Comparison of ENCODE assay signal across 12 cellular contexts in the genomic region with DNA sequence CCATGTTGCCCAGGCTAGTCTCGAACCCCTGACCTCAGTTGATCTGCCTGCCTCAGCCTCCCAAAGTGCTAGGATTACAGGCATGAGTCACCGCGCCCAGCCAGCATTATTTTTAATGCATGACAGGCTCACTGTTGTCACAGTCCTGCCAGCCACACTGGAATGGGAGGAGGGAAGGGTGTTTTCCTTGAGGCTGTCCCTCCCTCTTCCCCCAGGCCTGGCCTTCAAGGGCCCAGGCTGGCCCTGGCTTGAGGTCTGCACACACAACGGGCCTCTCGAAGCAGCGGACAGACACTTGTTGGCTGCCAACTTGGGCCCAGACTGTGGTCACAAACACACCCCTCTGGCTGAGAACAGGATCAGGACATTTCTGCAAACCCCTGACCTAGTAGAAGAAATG. TPM values are rescaled to one million over a fixed set of nuclear protein-coding genes. Genes with fewer than 3 reads are reported as not detected.
DNase-seq lines count a peak whose midpoint lies in the region; ATAC-seq and TF ChIP-seq lines count a peak whose summit lies in the region.
"Had no signal": no experiment of that assay in that cellular context is flagged by ENCODE, and none has a peak within 500 bp of the region (broad histone marks: within the 10 kb centered on the region; RNA-seq: fewer than 3 reads in every experiment).

No MANE protein-coding gene starts in this region.

- no peaks in the 10 kb centered on the region for H3K27me3 Mint-ChIP-seq in chondrocyte (ENCODE audit: low read depth)
- no peaks in the 10 kb centered on the region for H3K27me3 Mint-ChIP-seq in activated naive CD4-positive, alpha-beta T cell treated with anti-CD3 and anti-CD28 coated beads for 36 hours (ENCODE audit: low read depth)
- H3K27me3 Mint-ChIP-seq: activated CD8-positive, alpha-beta memory T cell treated with anti-CD3 and anti-CD28 coated beads, Interleukin-2, amount 10 ng/mL, durations not matched to agents 7 days and 5 days; activated naive CD8-positive, alpha-beta T cell treated with anti-CD3 and anti-CD28 coated beads, Interleukin-2, amount 50 U/mL, for 24 hours had no signal

- H3K4me3 Mint-ChIP-seq in chondrocyte (ENCODE audit: unreplicated experiment): no peak overlapping the region
- no peak overlapping the region for H3K4me3 Mint-ChIP-seq in activated naive CD4-positive, alpha-beta T cell treated with anti-CD3 and anti-CD28 coated beads for 36 hours
- H3K4me3 Mint-ChIP-seq: activated CD8-positive, alpha-beta memory T cell treated with anti-CD3 and anti-CD28 coated beads, Interleukin-2, amount 10 ng/mL, durations not matched to agents 7 days and 5 days; activated naive CD8-positive, alpha-beta T cell treated with anti-CD3 and anti-CD28 coated beads, Interleukin-2, amount 50 U/mL, for 24 hours had no signal

- intact Hi-C loops in activated naive CD4-positive, alpha-beta T cell treated with anti-CD3 and anti-CD28 coated beads for 36 hours (cut with micrococcal nuclease): no loop called here

- H3K4me1 Mint-ChIP-seq in chondrocyte (ENCODE audit: low read depth): peaks cover 35% of the 10 kb centered on the region
- H3K4me1 Mint-ChIP-seq in activated naive CD4-positive, alpha-beta T cell treated with anti-CD3 and anti-CD28 coated beads for 36 hours (ENCODE audit: low read depth): no peaks in the 10 kb centered on the region
- H3K4me1 Mint-ChIP-seq: activated CD8-positive, alpha-beta memory T cell treated with anti-CD3 and anti-CD28 coated beads, Interleukin-2, amount 10 ng/mL, durations not matched to agents 7 days and 5 days; activated naive CD8-positive, alpha-beta T cell treated with anti-CD3 and anti-CD28 coated beads, Interleukin-2, amount 50 U/mL, for 24 hours had no signal

- H3K9me3 Mint-ChIP-seq in chondrocyte (ENCODE audit: low read depth): no peaks in the 10 kb centered on the region
- H3K9me3 Mint-ChIP-seq in activated naive CD4-positive, alpha-beta T cell treated with anti-CD3 and anti-CD28 coated beads for 36 hours: no peaks in the 10 kb centered on the region
- H3K9me3 Mint-ChIP-seq: activated naive CD8-positive, alpha-beta T cell treated with anti-CD3 and anti-CD28 coated beads, Interleukin-2, amount 50 U/mL, for 24 hours had no signal

- peak; percentile 22 for DNase-seq in ELR (ENCODE audit: low read depth)
- no peak for DNase-seq in chondrocyte (ENCODE audit: low spot score)
- DNase-seq in hypothalamus (lab: John Stamatoyannopoulos, UW): peak in 33 of 51 donors; percentile 4 to 84 (median 51)
- DNase-seq in stromal cell of bone marrow (ENCODE audit: low read depth): peak; percentile 41
- DNase-seq in stimulated activated CD4-positive, alpha-beta T cell treated with anti-CD3 and anti-CD28 coated beads, Interleukin-4, amount 100 ng/mL, for 24 hours: no peak
- no peak for DNase-seq in activated naive CD4-positive, alpha-beta T cell treated with anti-CD3 and anti-CD28 coated beads for 36 hours
- DNase-seq: activated CD8-positive, alpha-beta memory T cell treated with anti-CD3 and anti-CD28 coated beads, Interleukin-2, amount 10 ng/mL, durations not matched to agents 7 days and 5 days; activated naive CD8-positive, alpha-beta T cell treated with anti-CD3 and anti-CD28 coated beads, Interleukin-2, amount 50 U/mL, for 24 hours; GF-D8; NCI-H345 had no signal

- peak overlapping the region; percentile 79 for H3K27ac Mint-ChIP-seq in chondrocyte (ENCODE audit: unreplicated experiment)
- no peak overlapping the region for H3K27ac Mint-ChIP-seq in activated naive CD4-positive, alpha-beta T cell treated with anti-CD3 and anti-CD28 coated beads for 36 hours
- H3K27ac Mint-ChIP-seq: activated CD8-positive, alpha-beta memory T cell treated with anti-CD3 and anti-CD28 coated beads, Interleukin-2, amount 10 ng/mL, durations not matched to agents 7 days and 5 days; activated naive CD8-positive, alpha-beta T cell treated with anti-CD3 and anti-CD28 coated beads, Interleukin-2, amount 50 U/mL, for 24 hours had no signal

- TF ChIP-seq CTCF in chondrocyte (IDR thresholded peaks at IDR 0.05): no peak

- H3K36me3 Mint-ChIP-seq in chondrocyte (ENCODE audit: low read depth): peaks cover 5% of the 10 kb centered on the region
- H3K36me3 Mint-ChIP-seq in activated naive CD4-positive, alpha-beta T cell treated with anti-CD3 and anti-CD28 coated beads for 36 hours (ENCODE audit: low read depth): no peaks in the 10 kb centered on the region
- H3K36me3 Mint-ChIP-seq: activated CD8-positive, alpha-beta memory T cell treated with anti-CD3 and anti-CD28 coated beads, Interleukin-2, amount 10 ng/mL, durations not matched to agents 7 days and 5 days had no signal

- CTCF ChIA-PET in activated naive CD4-positive, alpha-beta T cell treated with anti-CD3 and anti-CD28 coated beads for 36 hours (lab: Charles Lee): no interaction called here

- ATAC-seq in HG02678 (IDR thresholded peaks at IDR 0.05; ENCODE audit: unreplicated experiment): no peak
- ATAC-seq in HG02840 (IDR thresholded peaks at IDR 0.05; ENCODE audit: low FRiP score, unreplicated experiment): no peak
- ATAC-seq: activated CD8-positive, alpha-beta memory T cell treated with anti-CD3 and anti-CD28 coated beads, Interleukin-2, amount 10 ng/mL, durations not matched to agents 7 days and 5 days; activated naive CD8-positive, alpha-beta T cell treated with anti-CD3 and anti-CD28 coated beads, Interleukin-2, amount 50 U/mL, for 24 hours had no signal

RNA-seq across cellular contexts. Expression of a gene that starts 10.1 kb away (rescaled TPM):
- 22.3 to 68.1 TPM (median 63.3 TPM) in 3 replicates for total RNA-seq in chondrocyte
- total RNA-seq in activated naive CD4-positive, alpha-beta T cell treated with anti-CD3 and anti-CD28 coated beads for 36 hours: 1 to 10 TPM; 2.6 to 2.9 TPM

RNA-seq across cellular contexts. Expression of a gene that starts 32.1 kb away (rescaled TPM):
- 21.7 to 28.3 TPM (median 26.1 TPM) in 3 replicates for total RNA-seq in chondrocyte
- 10 to 100 TPM; 42.4 to 43.0 TPM for total RNA-seq in activated naive CD4-positive, alpha-beta T cell treated with anti-CD3 and anti-CD28 coated beads for 36 hours

RNA-seq across cellular contexts. Expression of a gene that starts 56.4 kb away (rescaled TPM):
- 14.7 to 23.6 TPM (median 23.5 TPM) in 3 replicates for total RNA-seq in chondrocyte
- total RNA-seq in activated naive CD4-positive, alpha-beta T cell treated with anti-CD3 and anti-CD28 coated beads for 36 hours: 10 to 100 TPM; 11.1 to 11.4 TPM

Comparison
In these comparisons a context has a peak if more than half of its experiments do, and no peak if none do; other contexts are left out.
1. DNase-seq: peak in ELR (single experiment), hypothalamus (33 of 51) and stromal cell of bone marrow (single experiment); none in chondrocyte (single experiment), stimulated activated CD4-positive, alpha-beta T cell treated with anti-CD3 and anti-CD28 coated beads, Interleukin-4, amount 100 ng/mL, for 24 hours (single experiment) and activated naive CD4-positive, alpha-beta T cell treated with anti-CD3 and anti-CD28 coated beads for 36 hours (single experiment).